8 cellular contexts compared by ENCODE assay signal in genomic region chr20:13219327-13220193, GRCh38. TPM values are rescaled to one million over a fixed set of nuclear protein-coding genes. Genes with fewer than 3 reads are reported as not detected.
DNase-seq lines count a peak whose midpoint lies in the region; ATAC-seq and TF ChIP-seq lines count a peak whose summit lies in the region.

No MANE protein-coding gene starts in this region.

- CTCF ChIA-PET in T-cell (lab: Charles Lee) = interaction anchor here in 1 of 2 donors (0.6 kb wide), 1 partner anchor 59 kb away, joined by 3 read pairs; no protein-coding TSS in a partner anchor

- no peaks in the 10 kb centered on the region for H3K4me1 ChIP-seq in fibroblast of lung (ENCODE audit: control insufficient read depth, extremely low read depth, insufficient read depth, low read length)
- peaks cover 10% of the 10 kb centered on the region for H3K4me1 ChIP-seq in neuron (ENCODE audit: insufficient read depth, low read length)

- peaks cover 22 to 38% of the 10 kb centered on the region in 2 donors for H3K27me3 Mint-ChIP-seq in T-cell

- H3K79me2 ChIP-seq in fibroblast of lung (ENCODE audit: control insufficient read depth, insufficient read depth, low read length) = no peaks in the 10 kb centered on the region

- peaks cover 19 to 29% (median 20%) of the 10 kb centered on the region in 3 donors for H3K4me1 Mint-ChIP-seq in T-cell

- H3K9me3 Mint-ChIP-seq in T-cell = no peaks in the 10 kb centered on the region

- DNase-seq in AG09309 (ENCODE audit: low read depth) = no peak
- no peak for DNase-seq in T-cell
- DNase-seq in fibroblast of lung (ENCODE audit: low read depth in 2 of 2) = no peak
- DNase-seq in posterior vena cava (ENCODE audit: low spot score) = no peak
- DNase-seq in NCI-H1417 (lab: John Stamatoyannopoulos, UW) = no peak
- no peak for DNase-seq in DMS114 treated with DMSO at 0.1 percent for 48 hours (lab: John Stamatoyannopoulos, UW; ENCODE audit: unreplicated experiment)
- no peak for DNase-seq in NCI-H2196 (lab: John Stamatoyannopoulos, UW; ENCODE audit: unreplicated experiment)

- no peak for ATAC-seq in T-cell (replicated peaks in 1 of 4)

- H4K20me1 ChIP-seq in fibroblast of lung (ENCODE audit: control insufficient read depth, extremely low read depth, insufficient read depth, low read length) = no peaks in the 10 kb centered on the region

- TF ChIP-seq CTCF in AG09309 (IDR thresholded peaks at IDR 0.05; ENCODE audit: control insufficient read depth, insufficient read depth, low read depth, low read length, missing control alignments) (no peak), fibroblast of lung (conservative IDR thresholded peaks at IDR 0.05 in 1 of 2, IDR thresholded peaks at IDR 0.05 in 1 of 2; ENCODE audit: low read depth in 1 of 2, low read length in 2 of 2) (no peak)

- no peak overlapping the region for H3K27ac ChIP-seq in fibroblast of lung (ENCODE audit: insufficient read depth, low read length)

- peak overlapping the region; percentile 84 to 87 (median 86) for H3K4me3 Mint-ChIP-seq in T-cell

- no peak overlapping the region for H2AFZ ChIP-seq in fibroblast of lung (ENCODE audit: low read length)
- H2AFZ ChIP-seq in neuron (ENCODE audit: low read depth, low read length) = peak overlapping the region; percentile 64

- no peaks in the 10 kb centered on the region for H3K36me3 Mint-ChIP-seq in T-cell

- peaks cover 38% of the 10 kb centered on the region for H3K27me3 ChIP-seq in fibroblast of lung (ENCODE audit: control insufficient read depth, insufficient read depth, low read length)
- H3K27me3 ChIP-seq in neuron (ENCODE audit: insufficient read depth, low read length) = peaks cover 77% of the 10 kb centered on the region

- H3K4me3 ChIP-seq in AG09309 (ENCODE audit: control insufficient read depth, low read depth, low read length) = peak overlapping the region; percentile 54
- H3K4me3 ChIP-seq in fibroblast of lung (replicated peaks in 1 of 4; ENCODE audit: control extremely low read depth in 1 of 4, insufficient read depth in 1 of 4, low read depth in 3 of 4, low read length in 4 of 4) = peak overlapping the region in 1 of 4 experiments; percentile 51
- H3K4me3 ChIP-seq in neuron (ENCODE audit: low read length) = no peak overlapping the region

- H3K9ac ChIP-seq in fibroblast of lung (ENCODE audit: insufficient read depth, low read length) = no peak overlapping the region

- H3K9me3 ChIP-seq in fibroblast of lung (ENCODE audit: control insufficient read depth, insufficient read depth, low read depth, low read length) (no peaks in the 10 kb centered on the region), neuron (ENCODE audit: low read length) (no peaks in the 10 kb centered on the region)

- peak overlapping the region; percentile 44 for H3K4me2 ChIP-seq in fibroblast of lung (ENCODE audit: extremely low read depth, insufficient read depth, low read length)

- POLR2A ChIA-PET in T-cell (lab: Charles Lee) = no interaction called here

- intact Hi-C loops in posterior vena cava (cut with DNase I) = no loop called here

- peak overlapping the region in 1 of 2 donors; percentile 57 for H3K27ac Mint-ChIP-seq in T-cell

- no peaks in the 10 kb centered on the region for H3K36me3 ChIP-seq in fibroblast of lung (ENCODE audit: control insufficient read depth, insufficient read depth, low read length)
- H3K36me3 ChIP-seq in neuron (ENCODE audit: insufficient read depth, low read length) = no peaks in the 10 kb centered on the region

RNA-seq across cellular contexts. Expression of gene ISM1, which starts 1.5 kb away (rescaled TPM):
- total RNA-seq in T-cell (1 to 10 TPM; 2.9 to 6.2 (median 4.5) TPM), fibroblast of lung (0.17 and 0.26 TPM in 2 replicates), posterior vena cava (10 to 100 TPM; 25.8 to 42.7 TPM)
- 0.10 and 0.15 TPM in 2 replicates for polyA plus RNA-seq in fibroblast of lung
- polyA plus RNA-seq in fibroblast of lung (2012) = 0.13 and 0.16 TPM in 2 replicates
- polyA minus RNA-seq in fibroblast of lung (ENCODE audit: low replicate concordance) = not detected in 2 replicates
